Comparison of ENCODE assay signal across 9 cellular contexts in the genomic region with DNA sequence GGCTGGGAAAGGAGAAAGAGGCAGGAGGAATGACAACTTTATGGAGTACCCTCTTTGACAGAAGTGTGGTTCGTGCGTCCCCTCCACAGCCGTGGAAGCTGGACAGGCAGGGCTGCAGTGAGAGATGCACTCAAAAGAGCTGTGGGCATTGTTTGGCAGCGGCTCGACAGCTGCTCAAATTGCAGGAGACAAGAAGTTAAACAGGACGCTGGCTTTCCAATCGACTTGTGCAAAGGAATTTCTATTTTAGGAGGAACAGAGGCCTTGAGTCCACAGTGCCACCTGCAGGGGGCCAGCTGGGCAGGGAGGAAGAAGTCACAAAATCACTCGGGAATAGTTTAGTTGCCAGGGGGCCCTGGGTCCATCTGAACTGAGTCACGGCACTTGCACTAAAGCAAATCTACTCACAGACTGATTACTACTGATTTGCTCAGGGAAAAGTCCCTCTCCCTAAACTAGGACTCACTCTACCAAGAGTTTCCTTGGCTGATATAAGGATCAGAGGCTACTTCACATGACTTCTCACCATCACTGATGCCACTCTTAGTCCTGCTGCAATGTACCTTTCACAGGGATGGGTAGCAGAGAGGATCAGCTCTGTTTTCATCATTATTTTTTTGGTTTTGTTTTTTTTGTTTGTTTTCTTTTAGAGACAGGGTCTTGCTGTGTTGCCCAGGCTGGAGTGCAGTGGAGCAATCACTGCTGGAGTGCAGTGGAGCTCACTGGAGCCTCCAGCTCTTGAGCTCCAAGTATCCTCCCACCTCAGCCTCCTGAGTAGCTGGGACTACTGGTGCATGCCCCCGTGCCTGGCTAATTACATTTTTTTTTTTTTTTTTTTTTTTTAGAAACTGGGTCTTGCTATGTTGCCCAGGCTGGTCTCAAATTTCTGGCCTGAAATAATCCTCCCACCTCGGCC.
DNase-seq lines count a peak whose midpoint lies in the region; ATAC-seq and TF ChIP-seq lines count a peak whose summit lies in the region.
"Had no signal": no experiment of that assay in that cellular context is flagged by ENCODE, and none has a peak within 500 bp of the region (broad histone marks: within the 10 kb centered on the region; RNA-seq: fewer than 3 reads in every experiment).

No MANE protein-coding gene starts in this region.

- H3K27ac ChIP-seq in Peyer's patch (peak overlapping the region in 1 of 4 donors; percentile 20), ovary (no peak overlapping the region)
- H3K27ac ChIP-seq: SK-N-MC had no signal

- no peak for TF ChIP-seq POLR2A in Peyer's patch (IDR thresholded peaks at IDR 0.05)
- TF ChIP-seq POLR2A in ovary (IDR thresholded peaks at IDR 0.05) = no peak

- POLR2A ChIA-PET in T-cell (lab: Charles Lee) = interaction anchor here in 1 of 2 donors (0.6 kb wide), 1 partner anchor 428 kb away, joined by 7 read pairs; no protein-coding TSS in a partner anchor

- CTCF ChIA-PET in T-cell (lab: Charles Lee) = interaction anchor here in 1 of 2 donors (0.6 kb wide), 1 partner anchor 490 kb away, joined by 6 read pairs; no protein-coding TSS in a partner anchor

- H3K27ac Mint-ChIP-seq in T-cell = no peak overlapping the region

- DNase-seq in GM12864 (ENCODE audit: low read depth) = no peak
- DNase-seq in Peyer's patch = peak in 1 of 3 donors; percentile 56
- DNase-seq in fibroblast of gingiva (ENCODE audit: low read depth) = peak; percentile 85
- DNase-seq in ovary = peak; percentile 65 to 77 (median 69)
- DNase-seq in COLO829 (ENCODE audit: low spot score) = no peak
- no peak for DNase-seq in T-cell
- no peak for DNase-seq in DMS79 (lab: John Stamatoyannopoulos, UW)

- H3K36me3 ChIP-seq in Peyer's patch = no peaks in the 10 kb centered on the region
- no peaks in the 10 kb centered on the region for H3K36me3 ChIP-seq in ovary

- peaks cover 11 to 12% of the 10 kb centered on the region in 2 donors for H3K27me3 Mint-ChIP-seq in T-cell

- H3K4me3 ChIP-seq in GM12864 (ENCODE audit: low read depth, low read length) = no peak overlapping the region
- no peak overlapping the region for H3K4me3 ChIP-seq in Peyer's patch
- no peak overlapping the region for H3K4me3 ChIP-seq in ovary
- H3K4me3 ChIP-seq: SK-N-MC had no signal

- no peaks in the 10 kb centered on the region for H3K36me3 Mint-ChIP-seq in T-cell

- H3K9me3 Mint-ChIP-seq in T-cell = no peaks in the 10 kb centered on the region

- ATAC-seq in T-cell (replicated peaks in 1 of 4) (no peak), HG03097 (IDR thresholded peaks at IDR 0.05; ENCODE audit: low FRiP score, unreplicated experiment) (no peak)

- TF ChIP-seq CTCF in GM12864 (IDR thresholded peaks at IDR 0.05; ENCODE audit: low read depth, low read length, missing control alignments) (peak; percentile 14), Peyer's patch (IDR thresholded peaks at IDR 0.05) (peak in 4 of 6 experiments; percentile 17 to 47 (median 37)), ovary (IDR thresholded peaks at IDR 0.05) (peak in 2 of 3 donors; percentile 57 to 61)

- TF ChIP-seq EP300 in ovary (IDR thresholded peaks at IDR 0.05) = no peak

- intact Hi-C loops in ovary (cut with DNase I) = loop anchor here in 1 of 4 donors (5.0 kb wide), 1 partner anchor 121 kb away; no protein-coding TSS in a partner anchor

- H3K4me1 ChIP-seq in Peyer's patch (no peaks in the 10 kb centered on the region), ovary (ENCODE audit: insufficient read depth) (no peaks in the 10 kb centered on the region)

- no peak overlapping the region for H3K4me3 Mint-ChIP-seq in T-cell

- H3K27me3 ChIP-seq in Peyer's patch (no peaks in the 10 kb centered on the region), ovary (no peaks in the 10 kb centered on the region)

- H3K4me1 Mint-ChIP-seq in T-cell = no peaks in the 10 kb centered on the region

- WGBS in ovary, 3 donors = 17 to 20% (median 19%) methylated on average over 11 of the region's 11 CpGs

- H3K9me3 ChIP-seq in Peyer's patch (no peaks in the 10 kb centered on the region), ovary (no peaks in the 10 kb centered on the region)

Comparison
In these comparisons a context has a peak if more than half of its experiments do, and no peak if none do; other contexts are left out.
1. DNase-seq: peak in fibroblast of gingiva (single experiment) and ovary (5 of 5); none in GM12864 (single experiment), COLO829 (single experiment), T-cell (0 of 34) and DMS79 (single experiment).
2. Peak in every context shown above with its lines, with median percentiles within 50 percentile points of each other: CTCF ChIP-seq.